Comparison of ENCODE assay signal across 11 cellular contexts in the genomic region with DNA sequence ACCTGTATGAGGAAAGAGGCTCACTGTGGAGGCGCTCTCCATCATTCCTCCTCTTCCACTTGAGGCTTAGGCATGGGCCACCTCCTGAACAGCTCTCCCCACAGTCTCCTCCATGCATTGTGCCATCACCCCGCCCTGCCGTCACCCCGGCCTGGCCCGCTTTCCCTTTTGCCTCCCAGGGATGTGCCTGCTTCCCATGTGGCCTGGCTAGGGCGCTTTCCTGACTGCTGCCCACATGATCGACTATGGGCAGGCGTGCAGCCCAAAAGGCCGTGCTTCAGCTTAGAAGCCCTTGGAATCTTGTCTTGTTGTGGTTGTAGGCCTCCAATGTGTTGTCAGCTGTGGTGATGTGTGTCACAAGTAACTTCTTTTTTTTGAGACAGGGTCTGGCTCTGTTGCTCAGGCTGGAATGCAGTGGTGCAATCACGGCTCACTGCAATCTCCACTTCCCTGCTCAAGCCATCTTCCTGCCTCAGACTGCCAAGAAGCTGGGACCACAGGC. TPM values are rescaled to one million over a fixed set of nuclear protein-coding genes. Genes with fewer than 3 reads are reported as not detected.
DNase-seq lines count a peak whose midpoint lies in the region; ATAC-seq lines count a peak whose summit lies in the region.
"Had no signal": no experiment of that assay in that cellular context is flagged by ENCODE, and none has a peak within 500 bp of the region (broad histone marks: within the 10 kb centered on the region; RNA-seq: fewer than 3 reads in every experiment).

No MANE protein-coding gene starts in this region.

- H3K9ac ChIP-seq in subcutaneous abdominal adipose tissue (ENCODE audit: low read length in 5 of 5), result no peak overlapping the region

- H3K27me3 Mint-ChIP-seq in activated T-cell treated with anti-CD3 and anti-CD28 coated beads, Interleukin-2, amount 50 U/mL, for 4 hours (ENCODE audit: low read depth), result no peaks in the 10 kb centered on the region
- H3K27me3 Mint-ChIP-seq in activated T-helper 2 cell treated with anti-CD3 and anti-CD28 coated beads, Interferon-gamma antibody, Interleukin-2, Interleukin-4, amounts not matched to agents 10 μg/mL and 5 μg/mL and 100 μg/mL, durations not matched to agents 14 hours and 24 hours and 36 hours (ENCODE audit: low read depth), result no peaks in the 10 kb centered on the region

- DNase-seq in activated T-cell treated with anti-CD3 and anti-CD28 coated beads, Interleukin-2, amount 50 U/mL, for 4 hours, result no peak
- no peak for DNase-seq in activated T-cell treated with anti-CD3 and anti-CD28 coated beads, Interleukin-2, amount 50 U/mL, for 1 hour
- DNase-seq in activated T-helper 2 cell treated with anti-CD3 and anti-CD28 coated beads, Interferon-gamma antibody, Interleukin-2, Interleukin-4, amounts not matched to agents 10 μg/mL and 5 μg/mL and 100 μg/mL, durations not matched to agents 14 hours and 24 hours and 36 hours (ENCODE audit: low spot score), result no peak
- DNase-seq in kidney glomerular epithelial cell (lab: John Stamatoyannopoulos, UW) (peak; percentile 2), NCI-H2081 (lab: John Stamatoyannopoulos, UW) (no peak)
- no peak for DNase-seq in activated effector memory CD4-positive, alpha-beta T cell treated with Interleukin-2 at 50 U/mL for 16 hours
- DNase-seq: NCI-H1694 treated with DMSO at 0.1 percent for 48 hours had no signal

- peaks cover 19% of the 10 kb centered on the region for H3K36me3 Mint-ChIP-seq in activated T-cell treated with anti-CD3 and anti-CD28 coated beads, Interleukin-2, amount 50 U/mL, for 4 hours (ENCODE audit: insufficient read depth)
- H3K36me3 Mint-ChIP-seq in activated T-helper 2 cell treated with anti-CD3 and anti-CD28 coated beads, Interferon-gamma antibody, Interleukin-2, Interleukin-4, amounts not matched to agents 10 μg/mL and 5 μg/mL and 100 μg/mL, durations not matched to agents 14 hours and 24 hours and 36 hours (ENCODE audit: low read depth), result peaks cover 59% of the 10 kb centered on the region
- H3K36me3 Mint-ChIP-seq: brain had no signal

- H3K27ac Mint-ChIP-seq in activated T-helper 2 cell treated with anti-CD3 and anti-CD28 coated beads, Interferon-gamma antibody, Interleukin-2, Interleukin-4, amounts not matched to agents 10 μg/mL and 5 μg/mL and 100 μg/mL, durations not matched to agents 14 hours and 24 hours and 36 hours, result peak overlapping the region; percentile 99

- intact Hi-C loops in activated T-helper 2 cell treated with anti-CD3 and anti-CD28 coated beads, Interferon-gamma antibody, Interleukin-2, Interleukin-4, amounts not matched to agents 10 μg/mL and 5 μg/mL and 100 μg/mL, durations not matched to agents 14 hours and 24 hours and 36 hours (cut with micrococcal nuclease), result no loop called here

- H3K9me3 ChIP-seq in subcutaneous abdominal adipose tissue (ENCODE audit: control insufficient read depth in 5 of 5, low read length in 5 of 5), result no peaks in the 10 kb centered on the region

- H3K27ac ChIP-seq in subcutaneous abdominal adipose tissue (ENCODE audit: low read depth, low read length), result peak overlapping the region; percentile 65

- H3K27me3 ChIP-seq in subcutaneous abdominal adipose tissue (ENCODE audit: control insufficient read depth in 5 of 5, insufficient read depth in 4 of 5, low read length in 5 of 5), result peaks cover 0 to 8% (median 0%) of the 10 kb centered on the region in 5 donors

- peaks cover 0 to 51% (median 37%) of the 10 kb centered on the region in 5 donors for H3K4me1 ChIP-seq in subcutaneous abdominal adipose tissue (ENCODE audit: control insufficient read depth in 5 of 5, insufficient read depth in 5 of 5, low read length in 5 of 5)

- H3K9me3 Mint-ChIP-seq in activated T-cell treated with anti-CD3 and anti-CD28 coated beads, Interleukin-2, amount 50 U/mL, for 4 hours, result no peaks in the 10 kb centered on the region
- no peaks in the 10 kb centered on the region for H3K9me3 Mint-ChIP-seq in activated T-helper 2 cell treated with anti-CD3 and anti-CD28 coated beads, Interferon-gamma antibody, Interleukin-2, Interleukin-4, amounts not matched to agents 10 μg/mL and 5 μg/mL and 100 μg/mL, durations not matched to agents 14 hours and 24 hours and 36 hours

- peak overlapping the region; percentile 96 for H3K4me3 Mint-ChIP-seq in activated T-cell treated with anti-CD3 and anti-CD28 coated beads, Interleukin-2, amount 50 U/mL, for 4 hours
- H3K4me3 Mint-ChIP-seq in activated T-helper 2 cell treated with anti-CD3 and anti-CD28 coated beads, Interferon-gamma antibody, Interleukin-2, Interleukin-4, amounts not matched to agents 10 μg/mL and 5 μg/mL and 100 μg/mL, durations not matched to agents 14 hours and 24 hours and 36 hours (ENCODE audit: low read depth), result peak overlapping the region; percentile 97

- H3K4me1 Mint-ChIP-seq in activated T-cell treated with anti-CD3 and anti-CD28 coated beads, Interleukin-2, amount 50 U/mL, for 4 hours (ENCODE audit: low read depth), result peaks cover 40% of the 10 kb centered on the region
- H3K4me1 Mint-ChIP-seq in activated T-helper 2 cell treated with anti-CD3 and anti-CD28 coated beads, Interferon-gamma antibody, Interleukin-2, Interleukin-4, amounts not matched to agents 10 μg/mL and 5 μg/mL and 100 μg/mL, durations not matched to agents 14 hours and 24 hours and 36 hours (ENCODE audit: low read depth), result peaks cover 43% of the 10 kb centered on the region

- no peak overlapping the region for H3K4me3 ChIP-seq in subcutaneous abdominal adipose tissue (ENCODE audit: low read depth in 1 of 5, low read length in 5 of 5)

- peaks cover 0 to 8% (median 0%) of the 10 kb centered on the region in 5 donors for H3K36me3 ChIP-seq in subcutaneous abdominal adipose tissue (ENCODE audit: control insufficient read depth in 5 of 5, insufficient read depth in 5 of 5, low read length in 5 of 5)

- no peak for ATAC-seq in activated T-cell treated with anti-CD3 and anti-CD28 coated beads, Interleukin-2, amount 50 U/mL, for 4 hours
- ATAC-seq in GM21529 (IDR thresholded peaks at IDR 0.05; ENCODE audit: unreplicated experiment), result no peak

RNA-seq across cellular contexts. Expression of a gene that starts 1.8 kb away (rescaled TPM):
- total RNA-seq in activated T-cell treated with anti-CD3 and anti-CD28 coated beads, Interleukin-2, amount 50 U/mL, for 4 hours, result 1 to 10 TPM; 5.1 to 7.0 (median 5.5) TPM
- 7.0 and 7.9 TPM in 2 replicates for total RNA-seq in activated T-helper 2 cell treated with anti-CD3 and anti-CD28 coated beads, Interferon-gamma antibody, Interleukin-2, Interleukin-4, amounts not matched to agents 10 μg/mL and 5 μg/mL and 100 μg/mL, durations not matched to agents 14 hours and 24 hours and 36 hours

RNA-seq across cellular contexts. Expression of a gene that starts 2.0 kb away (rescaled TPM):
- 10 to 100 TPM; 24.5 to 29.4 (median 26.1) TPM for total RNA-seq in activated T-cell treated with anti-CD3 and anti-CD28 coated beads, Interleukin-2, amount 50 U/mL, for 4 hours
- total RNA-seq in activated T-helper 2 cell treated with anti-CD3 and anti-CD28 coated beads, Interferon-gamma antibody, Interleukin-2, Interleukin-4, amounts not matched to agents 10 μg/mL and 5 μg/mL and 100 μg/mL, durations not matched to agents 14 hours and 24 hours and 36 hours, result 22.7 and 25.8 TPM in 2 replicates

RNA-seq across cellular contexts. Expression of a gene that starts 16.3 kb away (rescaled TPM):
- total RNA-seq in activated T-cell treated with anti-CD3 and anti-CD28 coated beads, Interleukin-2, amount 50 U/mL, for 4 hours, result 1 to 10 TPM; 1.2 to 1.4 (median 1.3) TPM
- total RNA-seq in activated T-helper 2 cell treated with anti-CD3 and anti-CD28 coated beads, Interferon-gamma antibody, Interleukin-2, Interleukin-4, amounts not matched to agents 10 μg/mL and 5 μg/mL and 100 μg/mL, durations not matched to agents 14 hours and 24 hours and 36 hours, result not detected in 2 replicates
- total RNA-seq: T-helper 1 cell treated with Interleukin-12 subunit alpha and Interleukin-12 subunit beta and Interleukin-4 antibody, amounts not matched to agents 30 ng/mL and 1 ng/mL, for 36 hours had no signal

RNA-seq across cellular contexts. Expression of a gene that starts 43.5 kb away (rescaled TPM):
- 10 to 100 TPM; 54.7 to 68.4 (median 62.6) TPM for total RNA-seq in activated T-cell treated with anti-CD3 and anti-CD28 coated beads, Interleukin-2, amount 50 U/mL, for 4 hours
- total RNA-seq in activated T-helper 2 cell treated with anti-CD3 and anti-CD28 coated beads, Interferon-gamma antibody, Interleukin-2, Interleukin-4, amounts not matched to agents 10 μg/mL and 5 μg/mL and 100 μg/mL, durations not matched to agents 14 hours and 24 hours and 36 hours, result 81.5 and 82.2 TPM in 2 replicates

RNA-seq across cellular contexts. Expression of a gene that starts 54.0 kb away (rescaled TPM):
- 1 to 10 TPM; 3.4 to 4.5 (median 4.2) TPM for total RNA-seq in activated T-cell treated with anti-CD3 and anti-CD28 coated beads, Interleukin-2, amount 50 U/mL, for 4 hours
- total RNA-seq in activated T-helper 2 cell treated with anti-CD3 and anti-CD28 coated beads, Interferon-gamma antibody, Interleukin-2, Interleukin-4, amounts not matched to agents 10 μg/mL and 5 μg/mL and 100 μg/mL, durations not matched to agents 14 hours and 24 hours and 36 hours, result 4.5 and 5.5 TPM in 2 replicates
